Comparison of ENCODE assay signal across 14 cellular contexts in the genomic region with DNA sequence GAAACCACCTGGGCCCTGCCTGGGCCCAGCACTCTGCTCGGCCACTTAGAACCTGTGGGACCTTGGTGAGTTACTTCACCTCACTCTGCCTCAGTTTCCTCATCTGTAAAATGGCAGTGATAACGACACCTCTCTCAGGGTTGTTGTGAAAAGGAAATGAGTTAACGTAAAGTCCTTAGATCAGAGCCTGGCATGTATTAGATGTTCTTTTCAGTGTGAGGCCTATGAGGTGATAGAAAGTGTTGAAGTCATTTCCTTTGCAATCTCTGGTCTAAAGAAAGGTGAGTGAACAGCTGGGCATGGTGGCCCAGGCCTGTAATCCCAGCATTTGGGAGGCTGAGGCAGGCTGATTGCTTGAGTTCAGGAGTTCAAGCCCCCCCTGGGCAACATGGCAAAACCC. TPM values are rescaled to one million over a fixed set of nuclear protein-coding genes. Genes with fewer than 3 reads are reported as not detected.
DNase-seq lines count a peak whose midpoint lies in the region; ATAC-seq, FAIRE-seq and TF ChIP-seq lines count a peak whose summit lies in the region.
"Had no signal": no experiment of that assay in that cellular context is flagged by ENCODE, and none has a peak within 500 bp of the region (broad histone marks: within the 10 kb centered on the region; RNA-seq: fewer than 3 reads in every experiment).

No MANE protein-coding gene starts in this region.

- peak overlapping the region; percentile 63 for H3K4me2 ChIP-seq in GM12878 (ENCODE audit: control insufficient read depth, insufficient read depth)
- H3K4me2 ChIP-seq in GM23338: no peak overlapping the region
- H3K4me2 ChIP-seq: PC-9 had no signal

- H3K27me3 ChIP-seq in CD8-positive, alpha-beta memory T cell (ENCODE audit: insufficient read depth, low read length, poor library complexity, severe bottlenecking): no peaks in the 10 kb centered on the region
- H3K27me3 ChIP-seq in GM12878 (replicated peaks in 1 of 2; ENCODE audit: control insufficient read depth in 2 of 2, insufficient read depth in 2 of 2, low read length in 1 of 2): no peaks in the 10 kb centered on the region
- no peaks in the 10 kb centered on the region for H3K27me3 ChIP-seq in GM23338 (ENCODE audit: insufficient read depth)
- H3K27me3 ChIP-seq in right atrium auricular region: no peaks in the 10 kb centered on the region

- in situ Hi-C loops in GM12878 (cut with MboI): no loop called here

- H3K4me1 Mint-ChIP-seq in CD8-positive, alpha-beta memory T cell: peaks cover 18 to 36% (median 31%) of the 10 kb centered on the region in 3 donors
- H3K4me1 Mint-ChIP-seq in GM23338: peaks cover 34% of the 10 kb centered on the region

- no peak overlapping the region for H3K9ac ChIP-seq in GM12878 (ENCODE audit: control insufficient read depth, insufficient read depth, low read length)

- no peak for TF ChIP-seq POLR2A in GM12878 (IDR thresholded peaks at IDR 0.05; ENCODE audit: low read depth, low read length)

- intact Hi-C loops in GM12878 (cut with micrococcal nuclease; ENCODE audit: unreplicated experiment): no loop called here

- H3F3A ChIP-seq in GM23338 (replicated peaks; ENCODE audit: low read depth): no peaks in the 10 kb centered on the region

- H3K27me3 Mint-ChIP-seq in CD8-positive, alpha-beta memory T cell: no peaks in the 10 kb centered on the region
- peaks cover 3% of the 10 kb centered on the region for H3K27me3 Mint-ChIP-seq in GM23338 (ENCODE audit: insufficient read depth, low read depth, poor library complexity)
- H3K27me3 Mint-ChIP-seq: dendritic cell treated with granulocyte-macrophage colony-stimulating factor and Interleukin-4, amounts not matched to agents 40 ng/mL and 50 ng/mL, for 4 days had no signal

- H3K36me3 Mint-ChIP-seq in CD8-positive, alpha-beta memory T cell: peaks cover 0 to 27% (median 0%) of the 10 kb centered on the region in 3 donors
- H3K36me3 Mint-ChIP-seq in GM23338 (ENCODE audit: low read depth): no peaks in the 10 kb centered on the region; the same call in 1 of the 3 replicates

- H3K27ac ChIP-seq in CD8-positive, alpha-beta memory T cell (ENCODE audit: low read depth, low read length): no peak overlapping the region
- peak overlapping the region; percentile 67 for H3K27ac ChIP-seq in GM12878 (ENCODE audit: control insufficient read depth, insufficient read depth)
- H3K27ac ChIP-seq in GM23338 (ENCODE audit: low read depth): no peak overlapping the region
- no peak overlapping the region for H3K27ac ChIP-seq in right atrium auricular region
- H3K27ac ChIP-seq: PC-9 had no signal

- H4K20me1 ChIP-seq in GM12878 (ENCODE audit: control insufficient read depth, insufficient read depth): peaks cover 3% of the 10 kb centered on the region; the same call in 1 of the 2 replicates
- H4K20me1 ChIP-seq in GM23338 (replicated peaks; ENCODE audit: insufficient read depth): no peaks in the 10 kb centered on the region

- H3K9me2 ChIP-seq in GM23338 (ENCODE audit: insufficient read depth): peaks cover 13% of the 10 kb centered on the region

- H3K4me3 ChIP-seq in CD8-positive, alpha-beta memory T cell (ENCODE audit: low read length): no peak overlapping the region
- no peak overlapping the region for H3K4me3 ChIP-seq in GM12878
- no peak overlapping the region for H3K4me3 ChIP-seq in GM23338
- no peak overlapping the region for H3K4me3 ChIP-seq in right atrium auricular region
- H3K4me3 ChIP-seq: PC-9 had no signal

- H3K4me3 Mint-ChIP-seq in CD8-positive, alpha-beta memory T cell: no peak overlapping the region
- H3K4me3 Mint-ChIP-seq in GM23338: no peak overlapping the region
- H3K4me3 Mint-ChIP-seq: dendritic cell treated with granulocyte-macrophage colony-stimulating factor and Interleukin-4, amounts not matched to agents 40 ng/mL and 50 ng/mL, for 4 days had no signal

- FAIRE-seq in GM12878 (lab: Jason Lieb, UNC): no peak
- FAIRE-seq in frontal cortex (lab: Jason Lieb, UNC): no peak

- H3K9me3 ChIP-seq in CD8-positive, alpha-beta memory T cell (ENCODE audit: low read length): no peaks in the 10 kb centered on the region
- H3K9me3 ChIP-seq in GM12878 (replicated peaks; ENCODE audit: control insufficient read depth, insufficient read depth, low read length): no peaks in the 10 kb centered on the region
- H3K9me3 ChIP-seq in right atrium auricular region: no peaks in the 10 kb centered on the region

- no peaks in the 10 kb centered on the region for H3K4me1 ChIP-seq in CD8-positive, alpha-beta memory T cell (ENCODE audit: insufficient read depth, low read length)
- H3K4me1 ChIP-seq in GM12878 (ENCODE audit: control insufficient read depth, insufficient read depth, low read length): peaks cover 30% of the 10 kb centered on the region
- peaks cover 24% of the 10 kb centered on the region for H3K4me1 ChIP-seq in GM23338 (ENCODE audit: insufficient read depth)
- H3K4me1 ChIP-seq in right atrium auricular region: peaks cover 0 to 24% of the 10 kb centered on the region in 2 donors

- 0% methylated on average over 3 of the region's 3 CpGs for WGBS in GM12878 (ENCODE audit: insufficient coverage, insufficient replicate concordance, low lambda C conversion rate, missing lambda C conversion rate)

- no peaks in the 10 kb centered on the region for H3K36me3 ChIP-seq in CD8-positive, alpha-beta memory T cell (ENCODE audit: insufficient read depth, low read length)
- peaks cover 0 to 24% of the 10 kb centered on the region in 2 experiments; a peak in 3 of 4 replicates for H3K36me3 ChIP-seq in GM12878 (ENCODE audit: control insufficient read depth in 2 of 2, insufficient read depth in 2 of 2, low read length in 1 of 2)
- no peaks in the 10 kb centered on the region for H3K36me3 ChIP-seq in GM23338 (ENCODE audit: insufficient read depth)
- H3K36me3 ChIP-seq in right atrium auricular region: no peaks in the 10 kb centered on the region

- peak overlapping the region in 6 of 8 donors; percentile 6 to 62 (median 34) for H3K27ac Mint-ChIP-seq in CD8-positive, alpha-beta memory T cell
- H3K27ac Mint-ChIP-seq in GM23338: no peak overlapping the region; the same call in 1 of the 2 replicates
- H3K27ac Mint-ChIP-seq: dendritic cell treated with granulocyte-macrophage colony-stimulating factor and Interleukin-4, amounts not matched to agents 40 ng/mL and 50 ng/mL, for 4 days had no signal

- SMC1A ChIA-PET in GM12878 (lab: Charles Lee; ENCODE audit: uncharacterized antibody, unreplicated experiment): interaction anchor here (0.9 to 4.2 kb wide), 16 partner anchors 10 to 340 kb away, joined by 3 to 20 read pairs (median 4); a partner anchor contains a TSS

- RAD21 ChIA-PET in GM12878 (lab: Charles Lee; ENCODE audit: unreplicated experiment): interaction anchor here (1.0 to 2.4 kb wide), 12 partner anchors 9 to 334 kb away, joined by 3 to 22 read pairs (median 6); no protein-coding TSS in a partner anchor

- CTCF ChIA-PET in CD8-positive, alpha-beta memory T cell (lab: Charles Lee): interaction anchor here (0.8 to 1.6 kb wide), 3 partner anchors 9 to 23 kb away, joined by 3 to 4 read pairs (median 3); no protein-coding TSS in a partner anchor
- CTCF ChIA-PET in GM12878 (lab: Yijun Ruan, JAX): interaction anchor here (1.2 to 2.9 kb wide), 12 partner anchors 10 to 343 kb away, joined by 3 to 17 read pairs (median 4); no protein-coding TSS in a partner anchor

- peaks cover 9% of the 10 kb centered on the region for H3K79me2 ChIP-seq in GM12878 (ENCODE audit: control insufficient read depth, insufficient read depth, low read length)
- H3K79me2 ChIP-seq in GM23338 (replicated peaks; ENCODE audit: insufficient read depth): peaks cover 21% of the 10 kb centered on the region

- no TSS peak for BruUV-seq in GM12878 (replicated peaks; lab: Mats Ljungman, UMichigan)

- POLR2A ChIA-PET in CD8-positive, alpha-beta memory T cell (lab: Charles Lee): no interaction called here
- POLR2A ChIA-PET in GM12878 (lab: Charles Lee): interaction anchor here (1.0 to 1.1 kb wide), 2 partner anchors 34 to 107 kb away, joined by 3 read pairs; no protein-coding TSS in a partner anchor

- no peaks in the 10 kb centered on the region for H3K9me3 Mint-ChIP-seq in CD8-positive, alpha-beta memory T cell
- H3K9me3 Mint-ChIP-seq in GM23338: no peaks in the 10 kb centered on the region; the same call in 1 of the 3 replicates
- H3K9me3 Mint-ChIP-seq: dendritic cell treated with granulocyte-macrophage colony-stimulating factor and Interleukin-4, amounts not matched to agents 40 ng/mL and 50 ng/mL, for 4 days had no signal

- peak; percentile 43 for ATAC-seq in GM18867 (IDR thresholded peaks at IDR 0.05; ENCODE audit: unreplicated experiment)
- peak; percentile 31 for ATAC-seq in HG03175 (IDR thresholded peaks at IDR 0.05; ENCODE audit: unreplicated experiment)
- ATAC-seq in GM12878: peak; percentile 56
- ATAC-seq in GM23338: no peak

- TF ChIP-seq EP300 in GM12878 (IDR thresholded peaks at IDR 0.05; ENCODE audit: borderline replicate concordance in 1 of 2, control insufficient read depth in 1 of 2, low read depth in 2 of 2, low read length in 2 of 2): no peak

- TF ChIP-seq CTCF in GM12878 (IDR thresholded peaks at IDR 0.05 in 2 of 3, conservative IDR thresholded peaks at IDR 0.05 in 1 of 3; ENCODE audit: control insufficient read depth in 2 of 3, extremely low read depth in 1 of 3, insufficient read depth in 1 of 3, low read depth in 3 of 3, low read length in 3 of 3) (no peak), GM23338 (conservative IDR thresholded peaks at IDR 0.05; ENCODE audit: low read depth in 2 of 2) (no peak), right atrium auricular region (IDR thresholded peaks at IDR 0.05) (no peak)

- H2AFZ ChIP-seq in GM12878 (ENCODE audit: control insufficient read depth, low read depth, low read length) (no peak overlapping the region), GM23338 (no peak overlapping the region)
- H2AFZ ChIP-seq: PC-9 had no signal

- TF ChIP-seq RAD21 in GM12878 (IDR thresholded peaks at IDR 0.05; ENCODE audit: insufficient read depth, low read depth, low read length): no peak

- DNase-seq in CD8-positive, alpha-beta memory T cell: no peak
- DNase-seq in GM12878 (ENCODE audit: low read depth, low spot score) (no peak), GM23338 (ENCODE audit: low spot score) (no peak), NCI-H774 (lab: John Stamatoyannopoulos, UW) (no peak), frontal cortex (ENCODE audit: low spot score in 2 of 2) (no peak), right atrium auricular region (ENCODE audit: low spot score) (no peak)
- DNase-seq: DMS153, midbrain, NCI-H1048, PC-9, posterior cingulate gyrus had no signal

RNA-seq across cellular contexts. Expression of a gene that starts 51.7 kb away (rescaled TPM):
- 1 to 10 TPM; 9.8 to 9.9 TPM for total RNA-seq in CD8-positive, alpha-beta memory T cell
- polyA plus RNA-seq in CD8-positive, alpha-beta memory T cell: 9.3 TPM
- total RNA-seq in GM12878 (2013; cell fraction: nucleolus; rRNA removed): 94.1 and 105 TPM in 2 replicates
- total RNA-seq in GM12878 (2014; rRNA removed) (169 and 177 TPM in 2 replicates), GM12878 (2014; rRNA removed; fragmentation: Illumina TruSeq; extraction: Trizol) (115 and 119 TPM in 2 replicates), GM12878 (2021) (246 and 254 TPM in 2 replicates), frontal cortex (0.41 TPM), right atrium auricular region (10 to 100 TPM in 1 of 2 donors, 1 to 10 TPM in 1; 9.7 to 27.4 TPM)
- 228 TPM for polyA plus RNA-seq in GM12878 (2011; ENCODE audit: low read depth)
- polyA plus RNA-seq in GM12878 (2011; rRNA removed) (88.7 and 223 TPM in 2 replicates), GM12878 (2014; fragmentation: Illumina TruSeq; extraction: Trizol) (180 and 294 TPM in 2 replicates), GM12878 (2014; fragmentation: Nextera tagmentation; extraction: Ambion mirVana) (10 to 100 TPM; 22.5 to 30.2 TPM), GM12878 (2014; rRNA removed) (245 and 252 TPM in 2 replicates), GM12878 (2016; fragmentation: Nextera tagmentation; extraction: Ambion mirVana) (100 to 1,000 TPM; 133 to 142 TPM), GM23338 (2016; fragmentation: Nextera tagmentation; extraction: Ambion mirVana) (0.48 and 1.8 TPM in 2 replicates)
- 295 and 353 TPM in 2 replicates for polyA plus RNA-seq in GM12878 (2011; cell fraction: cytosol; rRNA removed)
- polyA plus RNA-seq in GM12878 (2011; cell fraction: nucleus; rRNA removed): 331 and 338 TPM in 2 replicates
- 364 and 368 TPM in 2 replicates for polyA plus RNA-seq in GM12878 (2012)
- polyA minus RNA-seq in GM12878 (2011; rRNA and poly(A)+ RNA removed): 283 and 449 TPM in 2 replicates
- 110 and 112 TPM in 2 replicates for polyA minus RNA-seq in GM12878 (2011; cell fraction: cytosol; rRNA and poly(A)+ RNA removed)
- polyA minus RNA-seq in GM12878 (2011; cell fraction: nucleus; rRNA and poly(A)+ RNA removed): 106 and 139 TPM in 2 replicates
- 0.73 and 1.6 TPM in 2 replicates for total RNA-seq in GM23338 (2014; rRNA removed; shearing (Covaris generic))
